Comparison of ENCODE assay signal across 7 cellular contexts in genomic region chr4:73707918-73708577, GRCh38. TPM values are rescaled to one million over a fixed set of nuclear protein-coding genes. Genes with fewer than 3 reads are reported as not detected.
DNase-seq lines count a peak whose midpoint lies in the region; ATAC-seq and TF ChIP-seq lines count a peak whose summit lies in the region.

No MANE protein-coding gene starts in this region.

- no peaks in the 10 kb centered on the region for H3K9me3 ChIP-seq in transverse colon

- DNase-seq in HEK293T (ENCODE audit: extremely low spot score) (peak; percentile 37), SIG-M5 treated with dmso at 0.1 percent for 504 hours (lab: John Stamatoyannopoulos, UW; ENCODE audit: unreplicated experiment) (peak; percentile 86), foreskin melanocyte (peak; percentile 73), transverse colon (peak; percentile 39), NCI-H2227 (lab: John Stamatoyannopoulos, UW; ENCODE audit: unreplicated experiment) (no peak)
- DNase-seq in activated CD4-positive, CD25-positive, alpha-beta regulatory T cell (lab: John Stamatoyannopoulos, UW), result no peak

- peaks cover 0 to 15% (median 8%) of the 10 kb centered on the region in 4 donors for H3K4me1 ChIP-seq in transverse colon

- TF ChIP-seq EP300 in transverse colon (IDR thresholded peaks at IDR 0.05; ENCODE audit: low read depth), result no peak

- intact Hi-C loops in transverse colon (cut with DNase I; ENCODE audit: low total_unique reads), result no loop called here

- CTCF ChIA-PET in HEK293T (lab: Yijun Ruan, JAX), result interaction anchor here (1.1 to 1.2 kb wide), 2 partner anchors 21 to 45 kb away, joined by 3 read pairs; no protein-coding TSS in a partner anchor

- H3K4me3 ChIP-seq in transverse colon, result no peak overlapping the region

- no peaks in the 10 kb centered on the region for H3K36me3 ChIP-seq in transverse colon

- POLR2A ChIA-PET in HEK293T (lab: Yijun Ruan, JAX), result no interaction called here

- ATAC-seq in HG02588 (IDR thresholded peaks at IDR 0.05; ENCODE audit: unreplicated experiment), result no peak

- no peaks in the 10 kb centered on the region for H3K27me3 ChIP-seq in transverse colon

- TF ChIP-seq CTCF in transverse colon (IDR thresholded peaks at IDR 0.05), result no peak

- TF ChIP-seq POLR2A in transverse colon (IDR thresholded peaks at IDR 0.05), result no peak

- 14 to 25% methylated on average over 7 of the region's 7 CpGs for WGBS in transverse colon (ENCODE audit: low coverage in 1 of 2), 2 donors

- in situ Hi-C loops in transverse colon (cut with MboI; ENCODE audit: low pct_ligation_motif_present in 1 of 4, low pct_unique_long_range_greater_than_20kb in 1 of 4, low sequenced_read_pairs in 3 of 4), result no loop called here

- peak overlapping the region in 3 of 4 donors; percentile 26 to 48 (median 40) for H3K27ac ChIP-seq in transverse colon

TF ChIP-seq in HEK293T, 16 proteins besides CTCF, POLR2A, EP300 and RAD21:
- TF ChIP-seq FOXA1 (IDR thresholded peaks at IDR 0.05), result no peak
- no peak for TF ChIP-seq CTBP1 (IDR thresholded peaks at IDR 0.05; ENCODE audit: borderline replicate concordance)
- TF ChIP-seq LEF1 (IDR thresholded peaks at IDR 0.05; ENCODE audit: borderline replicate concordance), result no peak
- no peak for TF ChIP-seq ZNF384 (IDR thresholded peaks at IDR 0.05)
- TF ChIP-seq FOXM1 (IDR thresholded peaks at IDR 0.05; ENCODE audit: borderline replicate concordance), result no peak
- TF ChIP-seq ARNT (IDR thresholded peaks at IDR 0.05), result no peak
- TF ChIP-seq SP1 (IDR thresholded peaks at IDR 0.05), result no peak
- TF ChIP-seq NFRKB (IDR thresholded peaks at IDR 0.05), result no peak
- TF ChIP-seq HDGF (IDR thresholded peaks at IDR 0.05; ENCODE audit: borderline replicate concordance), result no peak
- TF ChIP-seq PKNOX1 (IDR thresholded peaks at IDR 0.05), result no peak
- TF ChIP-seq TARDBP (IDR thresholded peaks at IDR 0.05), result no peak
- TF ChIP-seq BHLHE40 (IDR thresholded peaks at IDR 0.05; ENCODE audit: borderline replicate concordance), result no peak
- TF ChIP-seq ELF4 (IDR thresholded peaks at IDR 0.05), result no peak
- TF ChIP-seq FOXK2 (IDR thresholded peaks at IDR 0.05), result no peak
- TF ChIP-seq SUZ12 (IDR thresholded peaks at IDR 0.05), result no peak
- TF ChIP-seq L3MBTL2 (conservative IDR thresholded peaks at IDR 0.05), result no peak
TF ChIP-seq in HEK293T: peak in this region for 0.

RNA-seq across cellular contexts. Expression of gene CXCL8, which starts 32.3 kb away (rescaled TPM):
- 1 to 10 TPM in 1 of 4 donors, under 1 TPM in 1, not detected in 2; 0.55 to 1.1 TPM for total RNA-seq in transverse colon

Comparison
In these comparisons a context has a peak if more than half of its experiments do, and no peak if none do; other contexts are left out.
1. DNase-seq: peak in HEK293T (single experiment), SIG-M5 treated with dmso at 0.1 percent for 504 hours (single experiment), foreskin melanocyte (single experiment) and transverse colon (single experiment); none in NCI-H2227 (single experiment) and activated CD4-positive, CD25-positive, alpha-beta regulatory T cell (0 of 4).